16 cellular contexts compared by ENCODE assay signal in the genomic region with DNA sequence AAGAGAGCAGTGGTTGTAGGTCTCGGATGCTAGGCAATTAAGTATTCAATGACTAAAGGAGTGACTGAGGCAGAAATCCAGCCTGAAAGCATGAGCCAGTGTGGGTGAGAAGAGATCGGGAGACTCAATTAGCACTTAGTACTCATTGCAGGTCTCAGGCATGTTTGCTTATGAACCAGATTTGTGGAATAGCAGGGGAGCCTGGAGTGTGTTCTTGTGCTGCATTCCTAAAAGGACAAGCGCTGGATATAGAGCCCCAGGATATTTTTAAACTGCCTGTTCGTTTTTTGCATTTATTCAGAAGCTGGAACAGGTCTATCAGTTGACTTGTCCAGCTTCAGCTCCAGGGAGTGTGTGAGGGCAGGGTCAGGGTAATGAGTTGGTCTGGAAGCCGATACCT.
DNase-seq lines count a peak whose midpoint lies in the region; ATAC-seq and TF ChIP-seq lines count a peak whose summit lies in the region.
"Had no signal": no experiment of that assay in that cellular context is flagged by ENCODE, and none has a peak within 500 bp of the region (broad histone marks: within the 10 kb centered on the region; RNA-seq: fewer than 3 reads in every experiment).

No MANE protein-coding gene starts in this region.

- H3K4me3 ChIP-seq in cardiac muscle cell (no peak overlapping the region), mesendoderm (ENCODE audit: low read length) (no peak overlapping the region), upper lobe of right lung (no peak overlapping the region), WERI-Rb-1 (ENCODE audit: low read depth, low read length) (no peak overlapping the region)
- H3K4me3 ChIP-seq: A549, BLaER1, HAP-1 had no signal

- no CpG with 5 or more reads among the region's 5 CpGs for WGBS in mesendoderm (ENCODE audit: extremely low coverage, insufficient coverage, low lambda C conversion rate)

- H2AK5ac ChIP-seq in mesendoderm (ENCODE audit: low read length), result no peak overlapping the region

- no peaks in the 10 kb centered on the region for H3K36me3 ChIP-seq in cardiac muscle cell
- H3K36me3 ChIP-seq in mesendoderm (ENCODE audit: control insufficient read depth, insufficient read depth, low read length), result no peaks in the 10 kb centered on the region
- H3K36me3 ChIP-seq in upper lobe of right lung, result no peaks in the 10 kb centered on the region
- H3K36me3 ChIP-seq in WERI-Rb-1, result no peaks in the 10 kb centered on the region
- H3K36me3 ChIP-seq: BLaER1, HAP-1 had no signal

- H2BK5ac ChIP-seq in mesendoderm (ENCODE audit: low read length), result no peak overlapping the region

- H3K79me1 ChIP-seq in mesendoderm (ENCODE audit: low read length), result no peaks in the 10 kb centered on the region

- no peak overlapping the region for H2BK120ac ChIP-seq in mesendoderm (ENCODE audit: low read depth, low read length)

- H3K27ac ChIP-seq in cardiac muscle cell (peak overlapping the region; percentile 93), mesendoderm (ENCODE audit: low read depth, low read length) (no peak overlapping the region), upper lobe of right lung (no peak overlapping the region), WERI-Rb-1 (no peak overlapping the region)
- H3K27ac ChIP-seq: 22Rv1, BLaER1, HL-60 had no signal

- H3K23ac ChIP-seq in mesendoderm (ENCODE audit: low read length), result no peak overlapping the region

- no peak overlapping the region for H3K18ac ChIP-seq in mesendoderm (ENCODE audit: low read length)

- H3K4me1 ChIP-seq in cardiac muscle cell (ENCODE audit: low read depth) (peaks cover 26% of the 10 kb centered on the region), mesendoderm (ENCODE audit: control insufficient read depth, low read depth, low read length) (no peaks in the 10 kb centered on the region), upper lobe of right lung (no peaks in the 10 kb centered on the region)
- H3K4me1 ChIP-seq: A549, BLaER1, HAP-1 had no signal

- H3K4ac ChIP-seq in mesendoderm (ENCODE audit: low read depth, low read length), result no peak overlapping the region

- no peaks in the 10 kb centered on the region for H3K79me2 ChIP-seq in mesendoderm (ENCODE audit: control insufficient read depth, insufficient read depth, low read length)

- no peak overlapping the region for H3K4me2 ChIP-seq in mesendoderm (ENCODE audit: low read length)
- H3K4me2 ChIP-seq: A549, BLaER1 had no signal

- no peak overlapping the region for H3K9ac ChIP-seq in mesendoderm (ENCODE audit: low read length)
- H3K9ac ChIP-seq: BLaER1 had no signal

- no peak overlapping the region for H4K8ac ChIP-seq in mesendoderm (ENCODE audit: low read depth, low read length)

- H3K27me3 ChIP-seq in cardiac muscle cell, result no peaks in the 10 kb centered on the region
- H3K27me3 ChIP-seq in mesendoderm (ENCODE audit: insufficient read depth, low read length, poor library complexity), result no peaks in the 10 kb centered on the region
- no peaks in the 10 kb centered on the region for H3K27me3 ChIP-seq in upper lobe of right lung
- no peaks in the 10 kb centered on the region for H3K27me3 ChIP-seq in WERI-Rb-1 (ENCODE audit: insufficient read depth, low read depth, severe bottlenecking)
- H3K27me3 ChIP-seq: BLaER1 had no signal

- H4K5ac ChIP-seq in mesendoderm (ENCODE audit: low read length), result no peak overlapping the region

- no peak overlapping the region for H3K56ac ChIP-seq in mesendoderm (ENCODE audit: low read length)

- DNase-seq in SIG-M5 treated with dmso at 0.1 percent for 504 hours (lab: John Stamatoyannopoulos, UW; ENCODE audit: unreplicated experiment) (peak; percentile 15), SIG-M5 (lab: John Stamatoyannopoulos, UW) (no peak), cardiac muscle cell (ENCODE audit: low read depth in 1 of 2, low spot score in 1 of 2) (peak in 1 of 2 donors; percentile 62), left cardiac atrium (no peak), mesendoderm (peak; percentile 13), upper lobe of right lung (no peak), WERI-Rb-1 (no peak), DMS114 treated with DMSO at 0.1 percent for 48 hours (lab: John Stamatoyannopoulos, UW; ENCODE audit: unreplicated experiment) (no peak)
- DNase-seq: CD4-positive, alpha-beta memory T cell; DMS79 treated with DMSO at 0.1 percent for 48 hours; EL had no signal

- H2BK15ac ChIP-seq in mesendoderm (replicated peaks; ENCODE audit: low read depth), result no peak overlapping the region

- intact Hi-C loops in left cardiac atrium (cut with DNase I) (no loop called here), upper lobe of right lung (cut with DNase I) (no loop called here)

- TF ChIP-seq CTCF in cardiac muscle cell (IDR thresholded peaks at IDR 0.05; ENCODE audit: low read depth, low read length) (no peak), upper lobe of right lung (IDR thresholded peaks at IDR 0.05) (no peak), WERI-Rb-1 (IDR thresholded peaks at IDR 0.05; ENCODE audit: low read depth, low read length) (no peak)

- ATAC-seq in left cardiac atrium (no peak), upper lobe of right lung (peak; percentile 92)
- ATAC-seq: A549 had no signal

- H3K9me3 ChIP-seq in cardiac muscle cell (ENCODE audit: low read depth) (no peaks in the 10 kb centered on the region), upper lobe of right lung (no peaks in the 10 kb centered on the region), WERI-Rb-1 (ENCODE audit: severe bottlenecking) (no peaks in the 10 kb centered on the region)
- H3K9me3 ChIP-seq: A549, BLaER1, HAP-1 had no signal

Comparison
In these comparisons a context has a peak if more than half of its experiments do, and no peak if none do; other contexts are left out.
1. DNase-seq: peak in SIG-M5 treated with dmso at 0.1 percent for 504 hours (single experiment) and mesendoderm (single experiment); none in SIG-M5 (single experiment), left cardiac atrium (single experiment), upper lobe of right lung (single experiment), WERI-Rb-1 (single experiment) and DMS114 treated with DMSO at 0.1 percent for 48 hours (single experiment).